38 cellular contexts compared by ENCODE assay signal in genomic region chr9:105667867-105668266, GRCh38. TPM values are rescaled to one million over a fixed set of nuclear protein-coding genes. Genes with fewer than 3 reads are reported as not detected.
"Had no signal": no experiment of that assay in that cellular context is flagged by ENCODE, and none has a peak within 500 bp of the region (broad histone marks: within the 10 kb centered on the region; RNA-seq: fewer than 3 reads in every experiment).

No MANE protein-coding gene starts in this region.

- ATAC-seq: activated naive CD8-positive, alpha-beta T cell treated with anti-CD3 and anti-CD28 coated beads, Interleukin-2, amount 50 U/mL, for 24 hours; activated T-cell treated with anti-CD3 and anti-CD28 coated beads, Interleukin-2, amount 50 U/mL, for 4 hours; Panc1; SK-N-SH treated with all-trans-retinoic acid at 6 μM for 48 hours had no signal

- H3K9me3 Mint-ChIP-seq: activated B cell treated with CpG ODN at 0.5 μM for 24 hours; activated CD4-positive, alpha-beta memory T cell treated with anti-CD3 and anti-CD28 coated beads for 36 hours; activated naive CD4-positive, alpha-beta T cell treated with anti-CD3 and anti-CD28 coated beads, Interleukin-2, amount 10 ng/mL, durations not matched to agents 7 days and 5 days; activated naive CD8-positive, alpha-beta T cell treated with anti-CD3 and anti-CD28 coated beads, Interleukin-2, amount 50 U/mL, for 24 hours; activated T-cell treated with anti-CD3 and anti-CD28 coated beads, Interleukin-2, amount 50 U/mL, for 4 hours; activated T-helper 1 cell treated with anti-CD3 and anti-CD28 coated beads, Interleukin-12 subunit alpha, Interleukin-12 subunit beta, Interleukin-2, Interleukin-4 antibody, amounts not matched to agents 30 ng/mL and 10 ng/mL and 1 ng/mL, durations not matched to agents 14 hours and 24 hours and 36 hours; brain had no signal

- H3K36me3 ChIP-seq: MG63 had no signal

- DNase-seq: activated B cell treated with CpG ODN at 0.5 μM for 24 hours; activated CD4-positive, alpha-beta memory T cell treated with anti-CD3 and anti-CD28 coated beads for 36 hours; activated CD4-positive, alpha-beta T cell treated with anti-CD3 and anti-CD28 coated beads for 4 hours; activated CD4-positive, alpha-beta T cell treated with anti-CD3 and anti-CD28 coated beads, Interleukin-2, amount 50 U/mL, for 1 hour; activated CD4-positive, CD25-positive, alpha-beta regulatory T cell treated with anti-CD3 and anti-CD28 coated beads, Interleukin-2, amount 50 U/mL, for 72 hours; activated CD8-positive, alpha-beta memory T cell treated with anti-CD3 and anti-CD28 coated beads, Interleukin-2, amount 50 U/mL, for 4 hours; activated gamma-delta T cell treated with Interleukin-2 at 50 U/mL for 16 hours; activated naive CD4-positive, alpha-beta T cell treated with anti-CD3 and anti-CD28 coated beads, Interleukin-2, amount 10 ng/mL, durations not matched to agents 7 days and 5 days; activated naive CD8-positive, alpha-beta T cell treated with anti-CD3 and anti-CD28 coated beads, Interleukin-2, amount 50 U/mL, for 24 hours; activated T-cell treated with anti-CD3 and anti-CD28 coated beads for 4 hours; activated T-cell treated with anti-CD3 and anti-CD28 coated beads, Interleukin-2, amount 50 U/mL, for 4 hours; anterior cingulate cortex; caudate nucleus; cerebellar nuclear complex; Kasumi-1; KBM-7; MG63; MV-4-11; NCI-H1092; NCI-H146; NCI-H187; NCI-H2029 treated with DMSO at 0.1 percent for 48 hours; NCI-H345; NCI-H524 treated with DMSO at 0.1 percent for 48 hours; SIG-M5; T-helper 1 cell; T-helper 2 cell; T-helper 9 cell had no signal

- FAIRE-seq: bronchial epithelial cell had no signal

- H3K27ac ChIP-seq: VCaP had no signal

- H3K4me3 Mint-ChIP-seq: activated B cell treated with CpG ODN at 0.5 μM for 24 hours; activated CD4-positive, alpha-beta memory T cell treated with anti-CD3 and anti-CD28 coated beads for 36 hours; activated naive CD4-positive, alpha-beta T cell treated with anti-CD3 and anti-CD28 coated beads, Interleukin-2, amount 10 ng/mL, durations not matched to agents 7 days and 5 days; activated naive CD8-positive, alpha-beta T cell; activated naive CD8-positive, alpha-beta T cell treated with anti-CD3 and anti-CD28 coated beads, Interleukin-2, amount 50 U/mL, for 24 hours; activated T-cell treated with anti-CD3 and anti-CD28 coated beads, Interleukin-2, amount 50 U/mL, for 4 hours; activated T-helper 1 cell treated with anti-CD3 and anti-CD28 coated beads, Interleukin-12 subunit alpha, Interleukin-12 subunit beta, Interleukin-2, Interleukin-4 antibody, amounts not matched to agents 30 ng/mL and 10 ng/mL and 1 ng/mL, durations not matched to agents 14 hours and 24 hours and 36 hours; brain had no signal

- H3K27ac Mint-ChIP-seq: activated B cell treated with CpG ODN at 0.5 μM for 24 hours; activated CD4-positive, alpha-beta memory T cell treated with anti-CD3 and anti-CD28 coated beads for 36 hours; activated naive CD4-positive, alpha-beta T cell treated with anti-CD3 and anti-CD28 coated beads, Interleukin-2, amount 10 ng/mL, durations not matched to agents 7 days and 5 days; activated naive CD8-positive, alpha-beta T cell; activated naive CD8-positive, alpha-beta T cell treated with anti-CD3 and anti-CD28 coated beads, Interleukin-2, amount 50 U/mL, for 24 hours; activated T-helper 1 cell treated with anti-CD3 and anti-CD28 coated beads, Interleukin-12 subunit alpha, Interleukin-12 subunit beta, Interleukin-2, Interleukin-4 antibody, amounts not matched to agents 30 ng/mL and 10 ng/mL and 1 ng/mL, durations not matched to agents 14 hours and 24 hours and 36 hours; brain had no signal

- H3K9me3 ChIP-seq: MG63 had no signal

- H3K4me3 ChIP-seq: MG63 had no signal

- H3K27me3 ChIP-seq: MG63 had no signal

- H3K36me3 Mint-ChIP-seq: activated CD4-positive, alpha-beta memory T cell treated with anti-CD3 and anti-CD28 coated beads for 36 hours; activated naive CD4-positive, alpha-beta T cell treated with anti-CD3 and anti-CD28 coated beads, Interleukin-2, amount 10 ng/mL, durations not matched to agents 7 days and 5 days; activated naive CD8-positive, alpha-beta T cell had no signal

- H3K4me1 Mint-ChIP-seq: activated naive CD4-positive, alpha-beta T cell treated with anti-CD3 and anti-CD28 coated beads, Interleukin-2, amount 10 ng/mL, durations not matched to agents 7 days and 5 days; activated naive CD8-positive, alpha-beta T cell treated with anti-CD3 and anti-CD28 coated beads, Interleukin-2, amount 50 U/mL, for 24 hours had no signal

- H3K27me3 Mint-ChIP-seq: activated naive CD4-positive, alpha-beta T cell treated with anti-CD3 and anti-CD28 coated beads, Interleukin-2, amount 10 ng/mL, durations not matched to agents 7 days and 5 days; activated naive CD8-positive, alpha-beta T cell treated with anti-CD3 and anti-CD28 coated beads, Interleukin-2, amount 50 U/mL, for 24 hours had no signal

RNA-seq across cellular contexts. Expression of gene TAL2, which starts 5.6 kb away (rescaled TPM):
- total RNA-seq: activated CD4-positive, alpha-beta memory T cell treated with anti-CD3 and anti-CD28 coated beads for 36 hours; bronchial epithelial cell; NCI-H460; RPMI7951; SK-MEL-5 had no signal
